Comparison of ENCODE assay signal across 10 cellular contexts in the genomic region with DNA sequence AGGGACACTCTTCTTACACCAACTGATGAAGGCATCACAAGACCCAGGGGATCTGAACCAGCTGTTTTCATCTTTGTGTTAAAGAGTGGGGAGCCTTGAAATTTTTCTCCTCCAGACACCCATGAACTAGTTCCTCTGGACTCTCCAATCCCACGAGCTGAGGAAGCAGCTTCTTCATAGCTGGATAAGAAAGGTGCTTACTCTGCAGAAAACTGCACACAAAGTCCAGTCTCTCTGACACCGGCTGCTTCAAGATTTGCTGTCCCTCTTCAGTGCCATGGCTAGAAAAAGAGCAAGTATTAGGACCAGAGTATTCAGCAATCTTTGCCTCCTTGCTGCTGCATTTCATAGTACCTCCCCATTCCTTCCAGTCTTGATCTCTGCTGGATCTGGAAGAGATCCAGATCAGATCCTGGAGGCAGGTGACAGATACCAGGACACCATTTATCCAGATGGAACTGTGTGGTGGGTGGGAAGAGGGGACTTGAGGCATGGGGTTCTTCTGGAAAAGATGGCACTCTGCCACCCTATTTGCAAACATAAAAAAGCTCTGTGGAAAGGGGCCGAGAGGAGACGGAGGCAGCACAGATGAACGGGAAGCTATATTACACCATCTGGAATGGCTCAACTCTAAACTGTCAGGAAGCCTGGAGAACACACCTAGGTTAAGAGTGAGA. TPM values are rescaled to one million over a fixed set of nuclear protein-coding genes. Genes with fewer than 3 reads are reported as not detected.
A peak's percentile ranks its signal among the peaks of the same experiment; 100 is the strongest.
DNase-seq lines count a peak whose midpoint lies in the region; ATAC-seq and TF ChIP-seq lines count a peak whose summit lies in the region.
"Had no signal": no experiment of that assay in that cellular context is flagged by ENCODE, and none has a peak within 500 bp of the region (broad histone marks: within the 10 kb centered on the region; RNA-seq: fewer than 3 reads in every experiment).

No MANE protein-coding gene starts in this region.

- H3K4me1 Mint-ChIP-seq in HFFc6 (ENCODE audit: low read depth): peaks cover 57% of the 10 kb centered on the region

- TF ChIP-seq POLR2A in sigmoid colon (IDR thresholded peaks at IDR 0.05): no peak

- H3K9me3 ChIP-seq in sigmoid colon: no peaks in the 10 kb centered on the region
- H3K9me3 ChIP-seq: BE2C had no signal

- H3K9me3 Mint-ChIP-seq in HFFc6: no peaks in the 10 kb centered on the region
- H3K9me3 Mint-ChIP-seq: naive thymus-derived CD8-positive, alpha-beta T cell had no signal

- DNase-seq in HFFc6 (no peak), epithelial cell of prostate (ENCODE audit: low read depth, low spot score) (no peak), sigmoid colon (peak; percentile 54), hypothalamus (lab: John Stamatoyannopoulos, UW) (no peak)

- H3K4me1 ChIP-seq in sigmoid colon: peaks cover 0 to 56% (median 46%) of the 10 kb centered on the region in 4 donors

- intact Hi-C loops in sigmoid colon (cut with DNase I): loop anchor here (2.0 kb wide), 1 partner anchor 57 kb away; the partner anchor contains the start of genes LRRC51 and NUMA1

- no peak for TF ChIP-seq CTCF in C4-2B (conservative IDR thresholded peaks at IDR 0.05)
- no peak for TF ChIP-seq CTCF in HFFc6 (IDR thresholded peaks at IDR 0.05)
- no peak for TF ChIP-seq CTCF in sigmoid colon (IDR thresholded peaks at IDR 0.05)

- 55 to 56% methylated on average over 5 of the region's 5 CpGs for WGBS in sigmoid colon, 2 donors

- peaks cover 1% of the 10 kb centered on the region; the same call in 1 of the 2 replicates for H3K27me3 Mint-ChIP-seq in HFFc6 (ENCODE audit: insufficient read depth)
- H3K27me3 Mint-ChIP-seq: naive thymus-derived CD8-positive, alpha-beta T cell; progenitor cell of endocrine pancreas had no signal

- peaks cover 39% of the 10 kb centered on the region for H3K36me3 Mint-ChIP-seq in HFFc6 (ENCODE audit: low read depth)

- no peak for TF ChIP-seq EP300 in sigmoid colon (IDR thresholded peaks at IDR 0.05)

- no peaks in the 10 kb centered on the region for H3K27me3 ChIP-seq in sigmoid colon
- H3K27me3 ChIP-seq: BE2C had no signal

- no peak overlapping the region for H3K4me3 Mint-ChIP-seq in HFFc6

- H3K27ac ChIP-seq in C4-2B: peak overlapping the region; percentile 15
- H3K27ac ChIP-seq in epithelial cell of prostate: peak overlapping the region; percentile 55
- peak overlapping the region in 3 of 4 donors; percentile 71 to 83 (median 75) for H3K27ac ChIP-seq in sigmoid colon

- peaks cover 48 to 95% (median 75%) of the 10 kb centered on the region in 4 donors for H3K36me3 ChIP-seq in sigmoid colon

- ATAC-seq in HG02588 (IDR thresholded peaks at IDR 0.05; ENCODE audit: unreplicated experiment) (no peak), HG03442 (IDR thresholded peaks at IDR 0.05; ENCODE audit: unreplicated experiment) (no peak)

- H3K27ac Mint-ChIP-seq in HFFc6: peak overlapping the region; percentile 95

- no peak overlapping the region for H3K4me3 ChIP-seq in sigmoid colon

RNA-seq across cellular contexts. Expression of gene IL18BP, which starts 25.5 kb away (rescaled TPM):
- 1 to 10 TPM; 1.5 to 2.3 (median 1.8) TPM for total RNA-seq in HFFc6 (2021; fragmentation: NEBNext Ultra II Directional; extraction: Animal tissue kit (Norgen Biotek cat#: 25700))
- total RNA-seq in sigmoid colon: 1 to 10 TPM; 2.5 to 7.5 (median 5.1) TPM
- 10 to 100 TPM in 1 of 3 donors, 1 to 10 TPM in 2; 4.8 to 21.3 (median 6.0) TPM for polyA plus RNA-seq in sigmoid colon

RNA-seq across cellular contexts. Expression of gene NUMA1, which starts 56.1 kb away (rescaled TPM):
- total RNA-seq in HFFc6 (2021; fragmentation: NEBNext Ultra II Directional; extraction: Animal tissue kit (Norgen Biotek cat#: 25700)): 100 to 1,000 TPM; 127 to 148 (median 137) TPM
- 100 to 1,000 TPM; 249 to 343 (median 265) TPM for total RNA-seq in sigmoid colon
- polyA plus RNA-seq in sigmoid colon: 100 to 1,000 TPM in 2 of 3 donors, 10 to 100 TPM in 1; 99.1 to 176 (median 109) TPM

RNA-seq across cellular contexts. Expression of gene LRRC51, which starts 56.4 kb away (rescaled TPM):
- 10 to 100 TPM in 1 of 6 experiments, 1 to 10 TPM in 5; 7.4 to 12.4 (median 8.5) TPM for total RNA-seq in HFFc6 (2021; fragmentation: NEBNext Ultra II Directional; extraction: Animal tissue kit (Norgen Biotek cat#: 25700))
- 10 to 100 TPM in 1 of 4 donors, 1 to 10 TPM in 3; 3.2 to 14.8 (median 6.4) TPM for total RNA-seq in sigmoid colon
- 10 to 100 TPM in 2 of 3 donors, 1 to 10 TPM in 1; 4.6 to 12.3 (median 10.8) TPM for polyA plus RNA-seq in sigmoid colon

Comparison
In these comparisons a context has a peak if more than half of its experiments do, and no peak if none do; other contexts are left out.
1. H3K27ac ChIP-seq: peak in every context shown above with its lines; median percentile 75 in sigmoid colon; 55 in epithelial cell of prostate; 15 in C4-2B.